ENCODE assay signal across 9 cellular contexts in genomic region chr17:14873540-14873939, GRCh38.
"Had no signal": no experiment of that assay in that cellular context is flagged by ENCODE, and none has a peak within 500 bp of the region (broad histone marks: within the 10 kb centered on the region; RNA-seq: fewer than 3 reads in every experiment).

No MANE protein-coding gene starts in this region.

- H3K9me3 Mint-ChIP-seq: HFFc6 had no signal

- H3K36me3 ChIP-seq: HAP-1 had no signal

- H3K4me1 ChIP-seq: HAP-1 had no signal

- ATAC-seq: HCT116, HepG2, K562 had no signal

- H3K27ac ChIP-seq: GM23248, HL-60 had no signal

- DNase-seq: GM23248, GOT3, H7, HFFc6 had no signal

- H3K27ac Mint-ChIP-seq: HFFc6 had no signal

- H3K4me3 ChIP-seq: GM23248, HAP-1, K562 had no signal

- H3K9me3 ChIP-seq: HAP-1 had no signal

- H3K9ac ChIP-seq: GM23248 had no signal

- H3K4me3 Mint-ChIP-seq: HFFc6 had no signal

- H2AFZ ChIP-seq: GM23248 had no signal
